Comparison of ENCODE assay signal across 24 cellular contexts in genomic region chr19:5115351-5115750, GRCh38.
A peak's percentile ranks its signal among the peaks of the same experiment; 100 is the strongest.
DNase-seq lines count a peak whose midpoint lies in the region; ATAC-seq and TF ChIP-seq lines count a peak whose summit lies in the region.
"Had no signal": no experiment of that assay in that cellular context is flagged by ENCODE, and none has a peak within 500 bp of the region (broad histone marks: within the 10 kb centered on the region; RNA-seq: fewer than 3 reads in every experiment).

No MANE protein-coding gene starts in this region.

- H3K4me3 ChIP-seq in GM23338 (no peak overlapping the region), SK-N-MC (no peak overlapping the region), right cardiac atrium (ENCODE audit: low read length) (no peak overlapping the region), neural progenitor cell (no peak overlapping the region)
- H3K4me3 ChIP-seq: ascending aorta; BLaER1 treated with 17β-estradiol and CSF1 and Interleukin-3, amounts not matched to agents 10 nM and 100 nM; esophagus muscularis mucosa; transverse colon had no signal

- H3K9me3 Mint-ChIP-seq in GM23338 (peaks cover 11% of the 10 kb centered on the region), neural progenitor cell (peaks cover 13% of the 10 kb centered on the region)
- H3K9me3 Mint-ChIP-seq: activated T-cell treated with anti-CD3 and anti-CD28 coated beads, Interleukin-2, amount 50 U/mL, for 4 hours had no signal

- H3K9me3 ChIP-seq in SK-N-MC (ENCODE audit: low read depth, low read length) (no peaks in the 10 kb centered on the region), right cardiac atrium (ENCODE audit: control insufficient read depth, low read length) (no peaks in the 10 kb centered on the region), neural progenitor cell (ENCODE audit: low read depth) (no peaks in the 10 kb centered on the region)
- H3K9me3 ChIP-seq: ascending aorta, esophagus muscularis mucosa, transverse colon had no signal

- H3K4me2 ChIP-seq in GM23338 = no peak overlapping the region
- peak overlapping the region; percentile 35 for H3K4me2 ChIP-seq in neural progenitor cell
- H3K4me2 ChIP-seq: BLaER1 treated with 17β-estradiol and CSF1 and Interleukin-3, amounts not matched to agents 10 nM and 100 nM had no signal

- no peaks in the 10 kb centered on the region; the same call in 1 of the 2 replicates for H3K36me3 ChIP-seq in GM23338 (ENCODE audit: insufficient read depth)
- H3K36me3 ChIP-seq in SK-N-MC (ENCODE audit: insufficient read depth, low read length) = no peaks in the 10 kb centered on the region; the same call in 1 of the 2 replicates
- no peaks in the 10 kb centered on the region for H3K36me3 ChIP-seq in neural progenitor cell

- intact Hi-C loops in right cardiac atrium (cut with DNase I) = no loop called here

- peak; percentile 10 for ATAC-seq in GM23338
- ATAC-seq in right cardiac atrium = peak in 1 of 2 donors; percentile 1
- no peak for ATAC-seq in HG03378 (IDR thresholded peaks at IDR 0.05; ENCODE audit: unreplicated experiment)
- no peak for ATAC-seq in HG03520 (IDR thresholded peaks at IDR 0.05; ENCODE audit: unreplicated experiment)
- ATAC-seq: activated CD8-positive, alpha-beta memory T cell treated with anti-CD3 and anti-CD28 coated beads, Interleukin-2, amount 10 ng/mL, durations not matched to agents 7 days and 5 days; activated T-cell treated with anti-CD3 and anti-CD28 coated beads, Interleukin-2, amount 50 U/mL, for 4 hours; HCT116 had no signal

- H3K27ac Mint-ChIP-seq in GM23338 (peak overlapping the region; percentile 50; the same call in 1 of the 2 replicates), neural progenitor cell (no peak overlapping the region)
- H3K27ac Mint-ChIP-seq: activated CD8-positive, alpha-beta memory T cell treated with anti-CD3 and anti-CD28 coated beads, Interleukin-2, amount 10 ng/mL, durations not matched to agents 7 days and 5 days; dendritic cell treated with granulocyte-macrophage colony-stimulating factor and Interleukin-4, amounts not matched to agents 40 ng/mL and 50 ng/mL, for 4 days had no signal

- H3K27me3 Mint-ChIP-seq in GM23338 (ENCODE audit: insufficient read depth, low read depth, poor library complexity) (peaks cover 19% of the 10 kb centered on the region), neural progenitor cell (ENCODE audit: insufficient read depth, low read depth) (peaks cover 8% of the 10 kb centered on the region)
- H3K27me3 Mint-ChIP-seq: activated CD8-positive, alpha-beta memory T cell treated with anti-CD3 and anti-CD28 coated beads, Interleukin-2, amount 10 ng/mL, durations not matched to agents 7 days and 5 days; dendritic cell treated with granulocyte-macrophage colony-stimulating factor and Interleukin-4, amounts not matched to agents 40 ng/mL and 50 ng/mL, for 4 days had no signal

- no peak overlapping the region for H3K4me3 Mint-ChIP-seq in GM23338
- H3K4me3 Mint-ChIP-seq in neural progenitor cell = no peak overlapping the region
- H3K4me3 Mint-ChIP-seq: activated CD8-positive, alpha-beta memory T cell treated with anti-CD3 and anti-CD28 coated beads, Interleukin-2, amount 10 ng/mL, durations not matched to agents 7 days and 5 days; activated T-cell treated with anti-CD3 and anti-CD28 coated beads, Interleukin-2, amount 50 U/mL, for 4 hours; dendritic cell treated with granulocyte-macrophage colony-stimulating factor and Interleukin-4, amounts not matched to agents 40 ng/mL and 50 ng/mL, for 4 days had no signal

- H4K20me1 ChIP-seq in GM23338 (replicated peaks; ENCODE audit: insufficient read depth) (no peaks in the 10 kb centered on the region), neural progenitor cell (ENCODE audit: low read depth) (peaks cover 4% of the 10 kb centered on the region)

- H2AFZ ChIP-seq in GM23338 (no peak overlapping the region), neural progenitor cell (replicated peaks) (no peak overlapping the region)

- H3K9ac ChIP-seq in SK-N-MC (ENCODE audit: insufficient read length) = no peak overlapping the region
- no peak overlapping the region for H3K9ac ChIP-seq in neural progenitor cell
- H3K9ac ChIP-seq: BLaER1 treated with 17β-estradiol and CSF1 and Interleukin-3, amounts not matched to agents 10 nM and 100 nM had no signal

- no peak for TF ChIP-seq CTCF in GM23338 (conservative IDR thresholded peaks at IDR 0.05; ENCODE audit: low read depth in 2 of 2)
- no peak for TF ChIP-seq CTCF in neural progenitor cell (IDR thresholded peaks at IDR 0.05)

- H3F3A ChIP-seq in GM23338 (replicated peaks; ENCODE audit: low read depth) (0 out of 2 replicates have a peak, but pooled peaks cover 4% of the 10 kb centered on the region), neural progenitor cell (ENCODE audit: low read depth) (peaks cover 7% of the 10 kb centered on the region)

- H3K27me3 ChIP-seq in GM23338 (ENCODE audit: insufficient read depth) (no peaks in the 10 kb centered on the region), right cardiac atrium (ENCODE audit: control insufficient read depth, insufficient read depth) (no peaks in the 10 kb centered on the region), neural progenitor cell (no peaks in the 10 kb centered on the region)
- H3K27me3 ChIP-seq: ascending aorta; BLaER1 treated with 17β-estradiol and CSF1 and Interleukin-3, amounts not matched to agents 10 nM and 100 nM; esophagus muscularis mucosa; transverse colon had no signal

- H3K79me2 ChIP-seq in GM23338 (replicated peaks; ENCODE audit: insufficient read depth) = no peaks in the 10 kb centered on the region
- H3K79me2 ChIP-seq in neural progenitor cell (ENCODE audit: low read depth) = no peaks in the 10 kb centered on the region

- 72% methylated on average over 7 of the region's 7 CpGs for WGBS in right cardiac atrium

- DNase-seq in GM23338 (ENCODE audit: low spot score) (no peak), SK-N-MC (ENCODE audit: low read depth, low spot score) (no peak), right cardiac atrium (no peak), neural progenitor cell (ENCODE audit: low spot score) (no peak), NCI-H446 (lab: John Stamatoyannopoulos, UW) (no peak)
- DNase-seq: activated CD4-positive, CD25-positive, alpha-beta regulatory T cell; activated CD8-positive, alpha-beta memory T cell treated with anti-CD3 and anti-CD28 coated beads, Interleukin-2, amount 10 ng/mL, durations not matched to agents 7 days and 5 days; activated gamma-delta T cell; activated T-cell treated with anti-CD3 and anti-CD28 coated beads, Interleukin-2, amount 50 U/mL, for 4 hours; COR-L47; foreskin fibroblast; NCI-H146; NCI-H446 treated with DMSO at 0.1 percent for 48 hours; NCI-H82; stimulated activated CD4-positive, alpha-beta T cell treated with anti-CD3 and anti-CD28 coated beads, Interleukin-4, amount 100 ng/mL, for 4 hours; T-helper 1 cell; transverse colon had no signal

- H3K36me3 Mint-ChIP-seq in GM23338 (ENCODE audit: low read depth) (peaks cover 25% of the 10 kb centered on the region), neural progenitor cell (peaks cover 29% of the 10 kb centered on the region)
- H3K36me3 Mint-ChIP-seq: activated CD8-positive, alpha-beta memory T cell treated with anti-CD3 and anti-CD28 coated beads, Interleukin-2, amount 10 ng/mL, durations not matched to agents 7 days and 5 days had no signal

- H3K4me1 Mint-ChIP-seq in GM23338 = peaks cover 41% of the 10 kb centered on the region
- H3K4me1 Mint-ChIP-seq in neural progenitor cell = peaks cover 25% of the 10 kb centered on the region
- H3K4me1 Mint-ChIP-seq: activated CD8-positive, alpha-beta memory T cell treated with anti-CD3 and anti-CD28 coated beads, Interleukin-2, amount 10 ng/mL, durations not matched to agents 7 days and 5 days had no signal

- H3K27ac ChIP-seq in GM23338 (ENCODE audit: low read depth) (peak overlapping the region; percentile 47), SK-N-MC (peak overlapping the region; percentile 31), right cardiac atrium (ENCODE audit: low read length) (peak overlapping the region; percentile 54), neural progenitor cell (peak overlapping the region; percentile 81)
- H3K27ac ChIP-seq: ascending aorta; BLaER1 treated with 17β-estradiol and CSF1 and Interleukin-3, amounts not matched to agents 10 nM and 100 nM; esophagus muscularis mucosa had no signal

- H3K4me1 ChIP-seq in GM23338 (ENCODE audit: insufficient read depth) (no peaks in the 10 kb centered on the region; the same call in 1 of the 2 replicates), right cardiac atrium (ENCODE audit: control insufficient read depth, insufficient read depth, low read length) (no peaks in the 10 kb centered on the region), neural progenitor cell (peaks cover 33% of the 10 kb centered on the region)
- H3K4me1 ChIP-seq: ascending aorta, transverse colon had no signal

- no peaks in the 10 kb centered on the region for H3K9me2 ChIP-seq in GM23338 (ENCODE audit: insufficient read depth)

TF ChIP-seq in GM23338, 12 proteins besides CTCF, POLR2A, EP300 and RAD21 (continues in another document):
- no peak for TF ChIP-seq STAT1 (IDR thresholded peaks at IDR 0.05; ENCODE audit: unreplicated experiment)
- no peak for TF ChIP-seq POLR2AphosphoS5 (IDR thresholded peaks at IDR 0.05; ENCODE audit: low read depth)
- no peak for TF ChIP-seq CREB1 (CRISPR knock-in tag; IDR thresholded peaks at IDR 0.05; ENCODE audit: low read depth)

Comparison
In these comparisons a context has a peak if more than half of its experiments do, and no peak if none do; other contexts are left out.
1. H3K27ac ChIP-seq: peak in every context shown above with its lines; median percentile 81 in neural progenitor cell; 54 in right cardiac atrium; 47 in GM23338; 31 in SK-N-MC.